ENCODE assay signal across 11 cellular contexts in the genomic region with DNA sequence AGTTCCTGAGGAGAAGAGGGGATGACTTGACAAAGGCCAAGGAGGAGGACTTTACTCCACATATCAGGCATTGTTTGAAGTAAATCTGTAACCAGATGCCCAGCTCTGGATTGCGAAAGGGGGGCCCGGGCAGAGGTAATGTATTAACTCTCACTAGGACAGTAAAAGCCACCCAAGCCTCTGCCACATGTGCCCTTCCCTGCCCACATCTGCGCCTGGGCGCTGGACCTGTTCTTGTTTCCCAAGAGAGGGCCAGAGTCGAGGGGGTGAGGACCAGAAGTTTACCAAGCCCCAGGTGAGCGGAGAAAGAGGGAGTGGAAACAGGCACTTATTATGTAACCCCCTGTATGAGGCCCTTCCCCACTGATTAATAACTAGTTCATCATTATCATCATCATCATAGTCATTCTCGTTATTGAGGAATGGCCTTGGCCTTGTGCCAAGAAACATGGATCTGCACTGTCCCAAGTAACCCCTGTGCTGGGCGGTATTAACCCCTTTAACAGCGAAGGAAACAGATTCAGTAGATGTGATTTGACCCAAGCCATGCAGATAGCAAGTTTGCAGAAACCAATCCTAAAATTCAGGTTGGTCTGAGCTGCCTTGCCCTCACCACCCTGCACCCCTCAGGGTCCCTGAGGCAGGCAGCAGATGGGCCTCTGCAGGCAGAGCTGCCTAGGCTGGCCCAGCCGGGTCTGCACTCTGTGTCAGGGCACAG. TPM values are rescaled to one million over a fixed set of nuclear protein-coding genes. Genes with fewer than 3 reads are reported as not detected.
A peak's percentile ranks its signal among the peaks of the same experiment; 100 is the strongest.
DNase-seq lines count a peak whose midpoint lies in the region; ATAC-seq, FAIRE-seq and TF ChIP-seq lines count a peak whose summit lies in the region.
"Had no signal": no experiment of that assay in that cellular context is flagged by ENCODE, and none has a peak within 500 bp of the region (broad histone marks: within the 10 kb centered on the region; RNA-seq: fewer than 3 reads in every experiment).

Gene SLC23A1 (minus strand): TSS at position 23 of the 718 bp plus-strand sequence. CDS start 44 bp downstream, outside the sequence.

- TF ChIP-seq POLR2A in GM12892 (IDR thresholded peaks at IDR 0.05; ENCODE audit: low read depth, low read length) (no peak), esophagus muscularis mucosa (IDR thresholded peaks at IDR 0.05; ENCODE audit: low read depth) (no peak)

- peak; percentile 76 for FAIRE-seq in GM12892 (lab: Jason Lieb, UNC)

- peaks cover 13% of the 10 kb centered on the region for H3K4me1 Mint-ChIP-seq in activated T-helper 17 cell treated with anti-CD3 and anti-CD28 coated beads, Interleukin-2, amount 50 U/mL, for 72 hours

- no peak for ATAC-seq in activated T-helper 17 cell treated with anti-CD3 and anti-CD28 coated beads, Interleukin-2, amount 50 U/mL, for 72 hours (replicated peaks)

- no peak within 1 kb of the TSS for H4K8ac ChIP-seq in mesendoderm (ENCODE audit: low read depth, low read length)

- H2BK5ac ChIP-seq in mesendoderm (ENCODE audit: low read length), result no peak within 1 kb of the TSS

- no peak within 1 kb of the TSS for H3K27ac Mint-ChIP-seq in activated T-helper 17 cell treated with anti-CD3 and anti-CD28 coated beads, Interleukin-2, amount 50 U/mL, for 72 hours

- no peaks in the 10 kb centered on the region for H3K27me3 Mint-ChIP-seq in activated T-helper 17 cell treated with anti-CD3 and anti-CD28 coated beads, Interleukin-2, amount 50 U/mL, for 72 hours

- H4K20me1 ChIP-seq in BLaER1, result peaks cover 24% of the 10 kb centered on the region

- H3K18ac ChIP-seq in mesendoderm (ENCODE audit: low read length), result no peak within 1 kb of the TSS

- no peak for TF ChIP-seq EP300 in esophagus muscularis mucosa (IDR thresholded peaks at IDR 0.05)

- H2AK5ac ChIP-seq in mesendoderm (ENCODE audit: low read length), result no peak within 1 kb of the TSS

- H3K4ac ChIP-seq in mesendoderm (ENCODE audit: low read depth, low read length), result no peak within 1 kb of the TSS

- H2BK15ac ChIP-seq in mesendoderm (replicated peaks; ENCODE audit: low read depth), result no peak within 1 kb of the TSS

- no peak for DNase-seq in GM12892 (ENCODE audit: insufficient read length)
- no peak for DNase-seq in mesendoderm
- no peak for DNase-seq in NCI-H128 (lab: John Stamatoyannopoulos, UW; ENCODE audit: unreplicated experiment)
- no peak for DNase-seq in esophagus muscularis mucosa (ENCODE audit: extremely low spot score)
- no peak for DNase-seq in SKM-1 (lab: John Stamatoyannopoulos, UW; ENCODE audit: unreplicated experiment)
- no peak for DNase-seq in KG1 (lab: John Stamatoyannopoulos, UW)
- DNase-seq: NCI-H146, retina had no signal

- no peaks in the 10 kb centered on the region for H3K79me1 ChIP-seq in mesendoderm (ENCODE audit: low read length)

- H3K23ac ChIP-seq in mesendoderm (ENCODE audit: low read length), result no peak within 1 kb of the TSS

- H3K56ac ChIP-seq in mesendoderm (ENCODE audit: low read length), result peak within 1 kb of the TSS; percentile 42

- H3K27me3 ChIP-seq in BLaER1, result no peaks in the 10 kb centered on the region
- no peaks in the 10 kb centered on the region for H3K27me3 ChIP-seq in mesendoderm (ENCODE audit: insufficient read depth, low read length, poor library complexity)
- H3K27me3 ChIP-seq in esophagus muscularis mucosa, result no peaks in the 10 kb centered on the region
- H3K27me3 ChIP-seq: SJSA1 had no signal

- H3K4me3 ChIP-seq in BLaER1 (peak within 1 kb of the TSS; percentile 78), mesendoderm (ENCODE audit: low read length) (no peak within 1 kb of the TSS), esophagus muscularis mucosa (no peak within 1 kb of the TSS)
- H3K4me3 ChIP-seq: SJSA1 had no signal

- WGBS in mesendoderm (ENCODE audit: extremely low coverage, insufficient coverage, low lambda C conversion rate), result no CpG with 5 or more reads among the region's 10 CpGs
- WGBS in esophagus muscularis mucosa, result 73% methylated on average over 10 of the region's 10 CpGs

- no peaks in the 10 kb centered on the region for H3K79me2 ChIP-seq in mesendoderm (ENCODE audit: control insufficient read depth, insufficient read depth, low read length)

- no peaks in the 10 kb centered on the region for H3K36me3 Mint-ChIP-seq in activated T-helper 17 cell treated with anti-CD3 and anti-CD28 coated beads, Interleukin-2, amount 50 U/mL, for 72 hours (ENCODE audit: low read depth)

- H3K4me3 Mint-ChIP-seq in activated T-helper 17 cell treated with anti-CD3 and anti-CD28 coated beads, Interleukin-2, amount 50 U/mL, for 72 hours, result peak within 1 kb of the TSS; percentile 77

- H3K4me1 ChIP-seq in BLaER1 (peaks cover 91% of the 10 kb centered on the region), mesendoderm (ENCODE audit: control insufficient read depth, low read depth, low read length) (peaks cover 3% of the 10 kb centered on the region), esophagus muscularis mucosa (peaks cover 7 to 21% (median 14%) of the 10 kb centered on the region in 4 donors)

- no peak within 1 kb of the TSS for H2BK120ac ChIP-seq in mesendoderm (ENCODE audit: low read depth, low read length)

- H3K36me3 ChIP-seq in BLaER1 (peaks cover 34% of the 10 kb centered on the region), mesendoderm (ENCODE audit: control insufficient read depth, insufficient read depth, low read length) (no peaks in the 10 kb centered on the region), esophagus muscularis mucosa (no peaks in the 10 kb centered on the region)
- H3K36me3 ChIP-seq: SJSA1 had no signal

- intact Hi-C loops in esophagus muscularis mucosa (cut with DNase I), result no loop called here

- no peaks in the 10 kb centered on the region for H3K9me3 ChIP-seq in BLaER1
- no peaks in the 10 kb centered on the region for H3K9me3 ChIP-seq in esophagus muscularis mucosa
- H3K9me3 ChIP-seq: SJSA1 had no signal

- H3K27ac ChIP-seq in BLaER1 (peak within 1 kb of the TSS; percentile 100), mesendoderm (ENCODE audit: low read depth, low read length) (no peak within 1 kb of the TSS), esophagus muscularis mucosa (replicated peaks in 1 of 4) (peak within 1 kb of the TSS in 1 of 4 donors; percentile 16)
- H3K27ac ChIP-seq: SJSA1 had no signal

- H3K4me2 ChIP-seq in BLaER1, result peak within 1 kb of the TSS; percentile 99
- no peak within 1 kb of the TSS for H3K4me2 ChIP-seq in mesendoderm (ENCODE audit: low read length)

- H3K9ac ChIP-seq in BLaER1 (peak within 1 kb of the TSS; percentile 98), mesendoderm (ENCODE audit: low read length) (no peak within 1 kb of the TSS)

- H4K5ac ChIP-seq in mesendoderm (ENCODE audit: low read length), result no peak within 1 kb of the TSS

- no peaks in the 10 kb centered on the region for H3K9me3 Mint-ChIP-seq in activated T-helper 17 cell treated with anti-CD3 and anti-CD28 coated beads, Interleukin-2, amount 50 U/mL, for 72 hours

- TF ChIP-seq CTCF in esophagus muscularis mucosa (IDR thresholded peaks at IDR 0.05), result no peak

RNA-seq across cellular contexts. Expression of gene SLC23A1, which starts in this region (rescaled TPM):
- 3.0 TPM for polyA plus RNA-seq in GM12892 (2012; ENCODE audit: missing spikeins)
- 1 to 10 TPM in 1 of 2 donors, under 1 TPM in 1; 0.95 to 1.6 TPM for total RNA-seq in activated T-helper 17 cell treated with anti-CD3 and anti-CD28 coated beads, Interleukin-2, amount 50 U/mL, for 72 hours
- not detected for polyA plus RNA-seq in mesendoderm (2013, experiment 1 of 2)
- not detected for polyA plus RNA-seq in mesendoderm (2013, experiment 2 of 2)
- not detected for total RNA-seq in esophagus muscularis mucosa
- total RNA-seq: SJSA1 had no signal
